28 cellular contexts compared by ENCODE assay signal in the genomic region with DNA sequence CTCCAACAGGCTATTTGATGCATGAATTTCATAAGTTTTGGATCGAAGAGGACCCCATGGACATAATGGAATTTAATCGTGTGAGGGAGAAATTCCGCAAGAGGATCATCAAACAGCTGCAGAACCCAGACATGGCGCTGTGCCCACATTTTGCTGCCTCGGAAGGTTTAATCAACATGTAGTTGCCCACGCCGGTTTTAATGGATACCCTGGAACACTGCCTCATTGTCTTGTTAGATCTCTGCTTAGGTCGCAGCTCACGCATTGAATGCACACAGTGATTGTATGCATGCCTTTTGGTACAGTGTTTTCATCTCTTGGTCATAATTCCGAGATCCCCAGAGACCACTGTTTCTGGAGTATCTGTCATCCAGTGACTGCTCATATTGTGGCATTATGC. TPM values are rescaled to one million over a fixed set of nuclear protein-coding genes. Genes with fewer than 3 reads are reported as not detected.
DNase-seq lines count a peak whose midpoint lies in the region; ATAC-seq and TF ChIP-seq lines count a peak whose summit lies in the region.
"Had no signal": no experiment of that assay in that cellular context is flagged by ENCODE, and none has a peak within 500 bp of the region (broad histone marks: within the 10 kb centered on the region; RNA-seq: fewer than 3 reads in every experiment).

No MANE protein-coding gene starts in this region.

- dilution Hi-C loops in IMR-90 (cut with HindIII; ENCODE audit: low sequenced_read_pairs, unreplicated experiment): no loop called here

- peak overlapping the region in 3 of 5 experiments; percentile 26 to 57 (median 40) for H3K4me3 Mint-ChIP-seq in brain
- no peak overlapping the region for H3K4me3 Mint-ChIP-seq in CD8-positive, alpha-beta T cell
- H3K4me3 Mint-ChIP-seq in stimulated activated naive B cell treated with anti-CD40 and anti-IgM and Interleukin-4, amounts not matched to agents 10 μg/mL and 1 μg/mL and 100 μg/mL, for 72 hours: no peak overlapping the region
- H3K4me3 Mint-ChIP-seq: CD4-positive, alpha-beta T cell; naive thymus-derived CD4-positive, alpha-beta T cell had no signal

- no peak overlapping the region for H3K4ac ChIP-seq in IMR-90 (ENCODE audit: low read depth, low read length)

- TF ChIP-seq CTCF in IMR-90 (conservative IDR thresholded peaks at IDR 0.05; ENCODE audit: low read depth, low read length) (no peak), brain (conservative IDR thresholded peaks at IDR 0.05) (no peak)
- TF ChIP-seq CTCF in CD8-positive, alpha-beta T cell (IDR thresholded peaks at IDR 0.05): no peak

- no peak overlapping the region for H3K23ac ChIP-seq in IMR-90 (ENCODE audit: low read depth, low read length)

- H2AK9ac ChIP-seq in IMR-90 (replicated peaks; ENCODE audit: low read depth, low read length, poor library complexity): peak overlapping the region; percentile 19

- H3K9ac ChIP-seq in IMR-90 (ENCODE audit: low read depth, low read length): no peak overlapping the region
- H3K9ac ChIP-seq: KMS-11 had no signal

- in situ Hi-C loops in IMR-90 (cut with MboI; ENCODE audit: low sequenced_read_pairs): no loop called here

- H2AFZ ChIP-seq in IMR-90 (replicated peaks; ENCODE audit: low read length, poor library complexity): no peak overlapping the region
- H2AFZ ChIP-seq: hepatocyte had no signal

- CTCF ChIA-PET in IMR-90 (lab: Yijun Ruan, JAX): interaction anchor here (0.6 kb wide), 1 partner anchor 266 kb away, joined by 3 read pairs; no protein-coding TSS in a partner anchor
- CTCF ChIA-PET in CD8-positive, alpha-beta T cell (lab: Charles Lee): interaction anchor here (0.6 kb wide), 1 partner anchor 27 kb away, joined by 3 read pairs; no protein-coding TSS in a partner anchor

- no peak overlapping the region for H3K27ac ChIP-seq in IMR-90 (ENCODE audit: insufficient read depth, low read length)
- H3K27ac ChIP-seq in CD8-positive, alpha-beta T cell (ENCODE audit: low read depth, low read length): no peak overlapping the region
- H3K27ac ChIP-seq: epithelial cell of prostate, hepatocyte, KMS-11, thyroid gland had no signal

- no peak overlapping the region for H4K8ac ChIP-seq in IMR-90 (ENCODE audit: low read depth in 2 of 2, low read length in 2 of 2)

- ATAC-seq in IMR-90 (ENCODE audit: low read depth) (no peak), GM21737 (IDR thresholded peaks at IDR 0.05; ENCODE audit: unreplicated experiment) (no peak)
- no peak for ATAC-seq in CD8-positive, alpha-beta T cell
- ATAC-seq in stimulated activated naive B cell treated with anti-CD40 and anti-IgM and Interleukin-4, amounts not matched to agents 10 μg/mL and 1 μg/mL and 100 μg/mL, for 72 hours (replicated peaks): no peak
- ATAC-seq: left lobe of liver; naive thymus-derived CD4-positive, alpha-beta T cell; Panc1 had no signal

- no peaks in the 10 kb centered on the region for H3K79me1 ChIP-seq in IMR-90 (ENCODE audit: low read depth in 1 of 2, low read length in 2 of 2)

- H3K4me1 ChIP-seq in IMR-90 (ENCODE audit: control insufficient read depth, insufficient read depth, low read length): no peaks in the 10 kb centered on the region
- no peaks in the 10 kb centered on the region for H3K4me1 ChIP-seq in CD8-positive, alpha-beta T cell (ENCODE audit: insufficient read depth, low read length)
- H3K4me1 ChIP-seq: thyroid gland had no signal

- no peak for TF ChIP-seq POLR2A in IMR-90 (IDR thresholded peaks at IDR 0.05; ENCODE audit: low read depth, low read length)

- POLR2A ChIA-PET in IMR-90 (lab: Charles Lee; ENCODE audit: unreplicated experiment): no interaction called here
- POLR2A ChIA-PET in CD8-positive, alpha-beta T cell (lab: Charles Lee): no interaction called here

- peaks cover 59% of the 10 kb centered on the region for H3K4me1 Mint-ChIP-seq in brain
- no peaks in the 10 kb centered on the region for H3K4me1 Mint-ChIP-seq in CD8-positive, alpha-beta T cell (ENCODE audit: low read depth)
- no peaks in the 10 kb centered on the region for H3K4me1 Mint-ChIP-seq in stimulated activated naive B cell treated with anti-CD40 and anti-IgM and Interleukin-4, amounts not matched to agents 10 μg/mL and 1 μg/mL and 100 μg/mL, for 72 hours
- H3K4me1 Mint-ChIP-seq: naive thymus-derived CD4-positive, alpha-beta T cell had no signal

- H4K5ac ChIP-seq in IMR-90 (ENCODE audit: low read depth, low read length): no peak overlapping the region

- H2BK20ac ChIP-seq in IMR-90 (ENCODE audit: low read depth, low read length): no peak overlapping the region

- TF ChIP-seq RAD21 in IMR-90 (IDR thresholded peaks at IDR 0.05; ENCODE audit: low read length): no peak

- H2BK5ac ChIP-seq in IMR-90 (ENCODE audit: low read depth, low read length, poor library complexity, severe bottlenecking): no peak overlapping the region

- no peak overlapping the region for H2BK120ac ChIP-seq in IMR-90 (ENCODE audit: low read depth, low read length)

- H3K9me3 ChIP-seq in IMR-90 (ENCODE audit: control insufficient read depth, insufficient read depth, low read length): no peaks in the 10 kb centered on the region
- no peaks in the 10 kb centered on the region for H3K9me3 ChIP-seq in CD8-positive, alpha-beta T cell (ENCODE audit: low read length)
- H3K9me3 ChIP-seq: thyroid gland had no signal

- H3K9me3 Mint-ChIP-seq in brain: no peaks in the 10 kb centered on the region
- H3K9me3 Mint-ChIP-seq in CD8-positive, alpha-beta T cell: no peaks in the 10 kb centered on the region
- H3K9me3 Mint-ChIP-seq in stimulated activated naive B cell treated with anti-CD40 and anti-IgM and Interleukin-4, amounts not matched to agents 10 μg/mL and 1 μg/mL and 100 μg/mL, for 72 hours: no peaks in the 10 kb centered on the region
- H3K9me3 Mint-ChIP-seq: CD4-positive, alpha-beta T cell; naive thymus-derived CD4-positive, alpha-beta T cell had no signal

- no peaks in the 10 kb centered on the region for H4K20me1 ChIP-seq in IMR-90 (ENCODE audit: insufficient read depth, low read length)

- intact Hi-C loops in IMR-90 (cut with micrococcal nuclease): no loop called here
- intact Hi-C loops in CD8-positive, alpha-beta T cell (cut with DNase I, micrococcal nuclease): no loop called here

- H3K36me3 Mint-ChIP-seq in brain: no peaks in the 10 kb centered on the region
- H3K36me3 Mint-ChIP-seq in CD8-positive, alpha-beta T cell: no peaks in the 10 kb centered on the region
- H3K36me3 Mint-ChIP-seq in stimulated activated naive B cell treated with anti-CD40 and anti-IgM and Interleukin-4, amounts not matched to agents 10 μg/mL and 1 μg/mL and 100 μg/mL, for 72 hours: no peaks in the 10 kb centered on the region
- H3K36me3 Mint-ChIP-seq: naive thymus-derived CD4-positive, alpha-beta T cell had no signal

- BruUV-seq in IMR-90 (replicated peaks; lab: Mats Ljungman, UMichigan): no TSS peak

- DNase-seq in IMR-90 (no peak), NCI-H526 (lab: John Stamatoyannopoulos, UW) (peak; percentile 92 to 97), skeletal muscle cell (ENCODE audit: low read depth) (peak; percentile 63)
- no peak for DNase-seq in CD8-positive, alpha-beta T cell
- DNase-seq in stimulated activated naive B cell treated with anti-CD40 and anti-IgM and Interleukin-4, amounts not matched to agents 10 μg/mL and 1 μg/mL and 100 μg/mL, for 72 hours: no peak
- DNase-seq: activated CD4-positive, alpha-beta T cell treated with anti-CD3 and anti-CD28 coated beads for 1 hour; activated gamma-delta T cell treated with Interleukin-2 at 50 U/mL for 16 hours; CD4-positive, alpha-beta T cell; effector CD4-positive, alpha-beta T cell; mesendoderm; MV-4-11; naive thymus-derived CD4-positive, alpha-beta T cell; NCI-H1930; NCI-H226; stimulated activated CD4-positive, alpha-beta T cell treated with anti-CD3 and anti-CD28 coated beads, Interleukin-4, amount 100 ng/mL, for 1 hour; stimulated activated naive CD4-positive, alpha-beta T cell treated with Interleukin-2 at 50 U/mL for 16 hours; thyroid gland had no signal

- no peak overlapping the region for H3K18ac ChIP-seq in IMR-90 (ENCODE audit: low read depth, low read length)

- H3K56ac ChIP-seq in IMR-90 (ENCODE audit: extremely low read depth, insufficient read depth, low read length): no peak overlapping the region

- H2AK5ac ChIP-seq in IMR-90 (ENCODE audit: low read depth, low read length): no peak overlapping the region

- H3K4me3 ChIP-seq in IMR-90 (ENCODE audit: insufficient read depth, low read depth, low read length) (no peak overlapping the region), skeletal muscle cell (ENCODE audit: low read depth, low read length) (no peak overlapping the region)
- H3K4me3 ChIP-seq in CD8-positive, alpha-beta T cell (ENCODE audit: low read depth, low read length): no peak overlapping the region
- H3K4me3 ChIP-seq: hepatocyte, thyroid gland had no signal

- no peak overlapping the region for H3K14ac ChIP-seq in IMR-90 (replicated peaks; ENCODE audit: low read depth, low read length)

- peak overlapping the region in 2 of 5 experiments; percentile 20 to 74 for H3K27ac Mint-ChIP-seq in brain
- H3K27ac Mint-ChIP-seq in CD8-positive, alpha-beta T cell: no peak overlapping the region
- no peak overlapping the region for H3K27ac Mint-ChIP-seq in stimulated activated naive B cell treated with anti-CD40 and anti-IgM and Interleukin-4, amounts not matched to agents 10 μg/mL and 1 μg/mL and 100 μg/mL, for 72 hours
- H3K27ac Mint-ChIP-seq: CD4-positive, alpha-beta T cell; naive thymus-derived CD4-positive, alpha-beta T cell had no signal

- H3K27me3 Mint-ChIP-seq in brain: no peaks in the 10 kb centered on the region
- H3K27me3 Mint-ChIP-seq in CD8-positive, alpha-beta T cell (ENCODE audit: low read depth): peaks cover 8% of the 10 kb centered on the region
- H3K27me3 Mint-ChIP-seq in stimulated activated naive B cell treated with anti-CD40 and anti-IgM and Interleukin-4, amounts not matched to agents 10 μg/mL and 1 μg/mL and 100 μg/mL, for 72 hours: peaks cover 4 to 18% of the 10 kb centered on the region in 2 donors

- H4K91ac ChIP-seq in IMR-90 (ENCODE audit: insufficient read depth, low read depth, low read length): no peak overlapping the region

- H3K9me1 ChIP-seq in IMR-90 (ENCODE audit: insufficient read depth, low read length): no peaks in the 10 kb centered on the region

- H3K4me2 ChIP-seq in IMR-90 (ENCODE audit: low read depth, low read length): no peak overlapping the region
- H3K4me2 ChIP-seq: hepatocyte, KMS-11 had no signal

- 63% methylated on average over 6 of the region's 10 CpGs; no CpG with 5 or more reads in 1 of the 2 experiments for WGBS in IMR-90 (ENCODE audit: extremely low coverage in 2 of 2, insufficient read length in 1 of 2), 2 experiments

- H2BK15ac ChIP-seq in IMR-90 (ENCODE audit: low read depth, low read length): no peak overlapping the region

- peaks cover 2% of the 10 kb centered on the region; the same call in 1 of the 2 replicates for H3K27me3 ChIP-seq in IMR-90 (ENCODE audit: control insufficient read depth, insufficient read depth, low read length)
- no peaks in the 10 kb centered on the region for H3K27me3 ChIP-seq in CD8-positive, alpha-beta T cell (ENCODE audit: insufficient read depth, low read length)
- H3K27me3 ChIP-seq: hepatocyte, thyroid gland had no signal

- no peaks in the 10 kb centered on the region for H3K36me3 ChIP-seq in IMR-90 (ENCODE audit: control insufficient read depth, insufficient read depth, low read length)
- H3K36me3 ChIP-seq in CD8-positive, alpha-beta T cell (ENCODE audit: insufficient read depth, low read length): no peaks in the 10 kb centered on the region
- H3K36me3 ChIP-seq: thyroid gland had no signal

RNA-seq across cellular contexts. Expression of gene SLN, which starts 46.8 kb away (rescaled TPM):
- not detected in 2 replicates for total RNA-seq in IMR-90 (2012; rRNA removed)
- not detected in 2 replicates for polyA plus RNA-seq in IMR-90 (2012; rRNA removed)
- not detected in 2 replicates for polyA plus RNA-seq in IMR-90 (2012; cell fraction: cytosol; rRNA removed)
- not detected in 2 replicates for polyA plus RNA-seq in IMR-90 (2012; cell fraction: nucleus; rRNA removed; ENCODE audit: low replicate concordance)
- not detected for polyA plus RNA-seq in brain (ENCODE audit: insufficient read depth, low read depth, low replicate concordance)
- total RNA-seq in CD8-positive, alpha-beta T cell: not detected
- total RNA-seq: CD4-positive, alpha-beta T cell; fibroblast of villous mesenchyme; G401; left lobe of liver; naive thymus-derived CD4-positive, alpha-beta T cell; osteocyte; T-helper 1 cell treated with Interleukin-12 subunit alpha and Interleukin-12 subunit beta and Interleukin-4 antibody, amounts not matched to agents 30 ng/mL and 1 ng/mL, for 36 hours; thyroid gland had no signal
- polyA plus RNA-seq: naive thymus-derived CD4-positive, alpha-beta T cell had no signal

Comparison
In these comparisons a context has a peak if more than half of its experiments do, and no peak if none do; other contexts are left out.
1. DNase-seq: peak in NCI-H526 (2 of 2) and skeletal muscle cell (single experiment); none in IMR-90 (single experiment), CD8-positive, alpha-beta T cell (0 of 7) and stimulated activated naive B cell treated with anti-CD40 and anti-IgM and Interleukin-4, amounts not matched to agents 10 μg/mL and 1 μg/mL and 100 μg/mL, for 72 hours (single experiment).
2. H3K4me3 Mint-ChIP-seq: peak in brain (3 of 5); none in CD8-positive, alpha-beta T cell (single experiment) and stimulated activated naive B cell treated with anti-CD40 and anti-IgM and Interleukin-4, amounts not matched to agents 10 μg/mL and 1 μg/mL and 100 μg/mL, for 72 hours (0 of 2).